Comparison of ENCODE assay signal across 11 cellular contexts in the genomic region with DNA sequence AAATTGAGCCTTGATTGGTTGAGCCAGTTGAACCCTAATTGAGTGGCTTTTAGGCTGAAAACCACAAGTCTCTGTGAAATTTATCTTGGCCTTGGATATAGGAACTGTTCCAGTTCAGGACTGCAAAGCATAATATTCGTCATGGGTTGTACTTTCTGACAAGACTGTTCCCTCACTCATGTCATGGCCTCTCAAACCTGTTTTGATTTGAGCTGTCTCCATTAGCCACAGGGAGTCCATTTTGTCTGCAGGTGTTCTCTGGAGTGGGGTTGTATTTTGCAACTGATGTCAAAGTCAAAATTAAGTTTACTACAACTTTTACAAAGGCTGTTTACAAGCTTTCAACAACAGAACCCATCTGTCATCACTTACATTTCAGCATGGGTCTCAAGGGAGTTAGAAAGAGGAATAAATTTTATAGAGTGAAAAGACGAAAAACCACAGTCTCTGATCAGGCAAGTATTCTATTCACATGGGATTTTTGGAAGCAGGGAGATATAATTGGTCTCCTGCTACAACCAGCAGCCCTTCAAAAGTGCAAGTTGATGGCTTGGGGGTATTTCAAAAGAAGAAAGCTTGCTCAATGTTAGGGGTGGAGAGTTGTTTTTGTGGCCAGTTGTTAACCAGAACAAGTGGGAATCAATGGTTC.
"Had no signal": no experiment of that assay in that cellular context is flagged by ENCODE, and none has a peak within 500 bp of the region (broad histone marks: within the 10 kb centered on the region; RNA-seq: fewer than 3 reads in every experiment).

No MANE protein-coding gene starts in this region.

- H3K9me3 ChIP-seq: left lung, pancreas, thyroid gland had no signal

- H3K27me3 ChIP-seq: left lung, pancreas, thyroid gland had no signal

- H3K4me1 ChIP-seq: left lung, thyroid gland had no signal

- H3K4me3 ChIP-seq: left lung, pancreas, skin epidermis, thyroid gland had no signal

- H3K27ac ChIP-seq: epithelial cell of prostate, left lung, pancreas, skin epidermis, thyroid gland had no signal

- H3K36me3 ChIP-seq: left lung, pancreas, thyroid gland had no signal

- DNase-seq: activated CD4-positive, alpha-beta T cell treated with anti-CD3 and anti-CD28 coated beads, Interleukin-2, amount 50 U/mL, for 1 hour; activated naive CD4-positive, alpha-beta T cell treated with anti-CD3 and anti-CD28 coated beads, Interleukin-2, amount 50 U/mL, for 16 hours; amygdala; effector memory CD4-positive, alpha-beta T cell; left lung; mesenchymal stem cell; pancreas; thyroid gland had no signal

- ATAC-seq: left lung; pancreas; stimulated activated effector memory CD8-positive, alpha-beta T cell treated with anti-CD3 and anti-CD28 coated beads, Interleukin-12 subunit alpha, Interleukin-12 subunit beta, amount 100 ng/mL, for 72 hours had no signal
